Comparison of ENCODE assay signal across 9 cellular contexts in the genomic region with DNA sequence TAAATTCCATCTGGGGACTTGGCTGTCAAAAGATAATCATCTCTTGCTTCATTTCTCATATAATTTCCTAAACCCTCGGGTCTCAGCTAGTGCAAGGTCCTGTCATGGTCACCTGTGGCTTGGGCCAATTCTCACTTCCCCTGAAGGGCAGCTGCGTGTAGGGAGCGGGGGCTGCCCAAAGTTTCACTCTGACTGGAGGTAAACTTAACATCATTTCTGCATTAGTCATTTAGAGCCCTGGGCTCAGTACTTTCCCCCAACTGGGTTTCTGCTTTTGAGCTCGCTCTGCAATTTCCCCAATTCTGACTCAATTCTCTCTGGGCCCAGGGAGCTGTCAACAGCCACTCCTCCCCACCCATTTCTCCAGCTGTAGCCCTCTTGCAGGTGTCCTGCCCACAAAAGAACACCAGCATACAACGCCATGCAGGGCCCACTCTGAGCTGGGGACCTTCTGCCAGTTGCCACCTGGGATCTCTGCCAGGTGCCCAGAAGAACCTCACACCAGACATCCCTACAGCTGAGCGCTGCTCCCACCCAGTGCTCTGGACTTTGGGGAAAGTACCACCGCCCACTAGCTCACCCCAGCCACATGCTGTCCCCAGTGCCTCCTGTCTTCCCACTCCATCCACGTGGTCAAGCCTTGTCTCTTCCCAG. TPM values are rescaled to one million over a fixed set of nuclear protein-coding genes. Genes with fewer than 3 reads are reported as not detected.
DNase-seq lines count a peak whose midpoint lies in the region; TF ChIP-seq lines count a peak whose summit lies in the region.
"Had no signal": no experiment of that assay in that cellular context is flagged by ENCODE, and none has a peak within 500 bp of the region (broad histone marks: within the 10 kb centered on the region; RNA-seq: fewer than 3 reads in every experiment).

No MANE protein-coding gene starts in this region.

- H3K9me3 ChIP-seq in HEK293 (ENCODE audit: control insufficient read depth, insufficient read depth, low read depth, low read length) (no peaks in the 10 kb centered on the region), spleen (no peaks in the 10 kb centered on the region)
- H3K9me3 ChIP-seq: body of pancreas had no signal

- 26 to 42% (median 32%) methylated on average over 8 of the region's 8 CpGs for whole genome bisulfite sequencing in spleen, 5 donors

- TF ChIP-seq CTCF in GM13976 (IDR thresholded peaks at IDR 0.05; ENCODE audit: borderline replicate concordance, control extremely low read depth, extremely low read depth, insufficient read depth, missing control alignments) (no peak), HEK293 (tag by site-specific recombination; IDR thresholded peaks at IDR 0.05) (no peak), fibroblast of mammary gland (conservative IDR thresholded peaks at IDR 0.05; ENCODE audit: control insufficient read depth, insufficient read depth, low read depth, low read length) (no peak), spleen (IDR thresholded peaks at IDR 0.05 in 8 of 11, conservative IDR thresholded peaks at IDR 0.05 in 3 of 11) (peak in 1 of 11 experiments; percentile 12)

- in situ Hi-C loops in GM13976 (cut with MboI; ENCODE audit: low sequenced_read_pairs, unreplicated experiment): loop anchor here (25.0 kb wide), 1 partner anchor 247 kb away; no protein-coding TSS in a partner anchor

- DNase-seq in GM13976 (ENCODE audit: low spot score) (peak; percentile 86), MV-4-11 (lab: John Stamatoyannopoulos, UW) (peak; percentile 100), fibroblast of mammary gland (ENCODE audit: low read depth) (peak; percentile 77), spleen (peak; percentile 90), HT-29 (ENCODE audit: low spot score) (no peak), OCI-M2 (lab: John Stamatoyannopoulos, UW; ENCODE audit: unreplicated experiment) (no peak)
- DNase-seq in activated CD8-positive, alpha-beta memory T cell treated with anti-CD3 and anti-CD28 coated beads for 1 hour (ENCODE audit: extremely low read depth in 1 of 2, low read depth in 1 of 2): peak; percentile 6 to 14

- intact Hi-C loops in spleen (cut with DNase I; ENCODE audit: low total_unique reads): no loop called here

- no peaks in the 10 kb centered on the region for H3K36me3 ChIP-seq in HEK293 (ENCODE audit: control insufficient read depth in 2 of 2, insufficient read depth in 1 of 2, low read length in 2 of 2)
- no peaks in the 10 kb centered on the region for H3K36me3 ChIP-seq in spleen

- H3K27me3 ChIP-seq in spleen (replicated peaks in 1 of 7): no peaks in the 10 kb centered on the region
- H3K27me3 ChIP-seq: body of pancreas had no signal

- H3K27ac ChIP-seq in HEK293 (ENCODE audit: extremely low read depth, low read depth, low read length) (no peak overlapping the region), spleen (peak overlapping the region; percentile 70 to 95 (median 88))

- H3K4me1 ChIP-seq in HEK293 (ENCODE audit: control insufficient read depth, insufficient read depth, low read length) (no peaks in the 10 kb centered on the region), spleen (peaks cover 46 to 100% (median 91%) of the 10 kb centered on the region in 6 donors)

- POLR2A ChIA-PET in HEK293 (lab: Yijun Ruan, JAX): no interaction called here

- no peak for TF ChIP-seq POLR2A in spleen (IDR thresholded peaks at IDR 0.05)

- CTCF ChIA-PET in HEK293 (lab: Yijun Ruan, JAX): no interaction called here

- no peak overlapping the region for H3K4me3 ChIP-seq in HEK293 (ENCODE audit: low read depth, low read length)
- H3K4me3 ChIP-seq in fibroblast of mammary gland (ENCODE audit: control insufficient read depth, low read depth, low read length): no peak overlapping the region
- peak overlapping the region in 1 of 8 donors; percentile 56 for H3K4me3 ChIP-seq in spleen
- H3K4me3 ChIP-seq: body of pancreas had no signal

TF ChIP-seq in HEK293, 187 proteins besides CTCF, POLR2A, EP300 and RAD21:
- TF ChIP-seq ZNF274 (IDR thresholded peaks at IDR 0.05; ENCODE audit: low read length) (no peak), ZNF274 (tag by site-specific recombination; IDR thresholded peaks at IDR 0.05; ENCODE audit: borderline replicate concordance) (no peak), ZFHX2 (tag by site-specific recombination; conservative IDR thresholded peaks at IDR 0.05) (0 out of 2 replicates have a peak, but pooled peaks have one; percentile 16)

RNA-seq across cellular contexts. Expression of a gene that starts 37.9 kb away (rescaled TPM):
- total RNA-seq in spleen: 100 to 1,000 TPM; 130 to 168 (median 148) TPM
- 100 to 1,000 TPM in 1 of 3 donors, 10 to 100 TPM in 2; 60.3 to 101 (median 65.3) TPM for polyA plus RNA-seq in spleen
- total RNA-seq in HT-29 (2014; rRNA removed; shearing (Covaris generic)): 126 and 133 TPM in 2 replicates

Comparison
In these comparisons a context has a peak if more than half of its experiments do, and no peak if none do; other contexts are left out.
1. DNase-seq: peak in GM13976 (single experiment), MV-4-11 (single experiment), activated CD8-positive, alpha-beta memory T cell treated with anti-CD3 and anti-CD28 coated beads for 1 hour (2 of 2), fibroblast of mammary gland (single experiment) and spleen (single experiment); none in HT-29 (single experiment) and OCI-M2 (single experiment).